In the genomic region with DNA sequence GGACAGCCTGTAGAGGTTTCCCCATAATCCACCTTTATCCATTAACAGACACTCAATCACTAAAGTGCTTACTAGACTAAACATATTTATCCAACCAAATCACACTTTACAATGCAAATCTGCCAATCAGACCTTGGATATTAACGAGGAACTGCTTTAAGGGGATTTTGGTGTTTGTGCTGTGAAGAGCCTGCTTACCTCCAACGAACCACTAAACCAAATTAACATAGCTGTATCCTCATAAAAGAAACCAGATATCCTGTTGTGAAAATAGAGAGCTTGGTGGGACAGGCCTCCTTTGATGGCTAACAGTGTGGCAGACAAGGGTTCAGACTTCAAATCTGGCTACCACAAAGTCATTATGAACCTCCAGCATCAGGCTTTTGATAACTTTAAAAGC, we compare ENCODE assay signal across 16 cellular contexts.
"Had no signal": no experiment of that assay in that cellular context is flagged by ENCODE, and none has a peak within 500 bp of the region (broad histone marks: within the 10 kb centered on the region; RNA-seq: fewer than 3 reads in every experiment).

No MANE protein-coding gene starts in this region.

- H3K27ac ChIP-seq: left lung, stomach, testis, upper lobe of left lung had no signal

- ATAC-seq: activated naive CD8-positive, alpha-beta T cell treated with anti-CD3 and anti-CD28 coated beads, Interleukin-2, amount 50 U/mL, for 24 hours; effector memory CD8-positive, alpha-beta T cell; left lung had no signal

- H3K36me3 ChIP-seq: left lung, stomach, upper lobe of left lung had no signal

- H3K9me3 Mint-ChIP-seq: activated naive CD4-positive, alpha-beta T cell treated with anti-CD3 and anti-CD28 coated beads for 36 hours; activated naive CD8-positive, alpha-beta T cell treated with anti-CD3 and anti-CD28 coated beads, Interleukin-2, amount 50 U/mL, for 24 hours had no signal

- H3K27me3 Mint-ChIP-seq: activated naive CD8-positive, alpha-beta T cell treated with anti-CD3 and anti-CD28 coated beads, Interleukin-2, amount 50 U/mL, for 24 hours; effector memory CD8-positive, alpha-beta T cell had no signal

- H3K4me3 Mint-ChIP-seq: activated naive CD4-positive, alpha-beta T cell treated with anti-CD3 and anti-CD28 coated beads for 36 hours; activated naive CD8-positive, alpha-beta T cell treated with anti-CD3 and anti-CD28 coated beads, Interleukin-2, amount 50 U/mL, for 24 hours; effector memory CD8-positive, alpha-beta T cell; naive B cell had no signal

- H3K9me3 ChIP-seq: testis had no signal

- DNase-seq: activated CD4-positive, alpha-beta T cell treated with anti-CD3 and anti-CD28 coated beads, Interleukin-2, amount 50 U/mL, for 4 hours; activated CD4-positive, CD25-positive, alpha-beta regulatory T cell treated with anti-CD3 and anti-CD28 coated beads, Interleukin-2, amount 50 U/mL, for 72 hours; activated naive CD4-positive, alpha-beta T cell treated with anti-CD3 and anti-CD28 coated beads for 36 hours; activated naive CD8-positive, alpha-beta T cell treated with anti-CD3 and anti-CD28 coated beads, Interleukin-2, amount 50 U/mL, for 24 hours; activated T-cell treated with anti-CD3 and anti-CD28 coated beads for 4 hours; dermis blood vessel endothelial cell; effector memory CD8-positive, alpha-beta T cell; erythroblast; left lung; mammary epithelial cell; naive B cell; stimulated activated CD4-positive, alpha-beta T cell treated with anti-CD3 and anti-CD28 coated beads, Interleukin-12 subunit alpha, Interleukin-12 subunit beta, amount 100 ng/mL, for 4 hours; stimulated activated CD4-positive, alpha-beta T cell treated with anti-CD3 and anti-CD28 coated beads, Interleukin-2, amount 100 ng/mL, for 24 hours; stomach; testis; upper lobe of left lung had no signal

- H3K27me3 ChIP-seq: left lung, stomach, testis, upper lobe of left lung had no signal

- H3K4me3 ChIP-seq: left lung, stomach, testis, upper lobe of left lung had no signal

- H3K4me1 ChIP-seq: left lung, stomach, testis, upper lobe of left lung had no signal

- H3K4me1 Mint-ChIP-seq: activated naive CD8-positive, alpha-beta T cell treated with anti-CD3 and anti-CD28 coated beads, Interleukin-2, amount 50 U/mL, for 24 hours; naive B cell had no signal

- H3K36me3 Mint-ChIP-seq: naive B cell had no signal

- H3K27ac Mint-ChIP-seq: activated naive CD4-positive, alpha-beta T cell treated with anti-CD3 and anti-CD28 coated beads for 36 hours; activated naive CD8-positive, alpha-beta T cell treated with anti-CD3 and anti-CD28 coated beads, Interleukin-2, amount 50 U/mL, for 24 hours; effector memory CD8-positive, alpha-beta T cell; naive B cell had no signal
